In genomic region chr5:150446583-150446982, GRCh38 we compare ENCODE assay signal across 13 cellular contexts. TPM values are rescaled to one million over a fixed set of nuclear protein-coding genes. Genes with fewer than 3 reads are reported as not detected.
DNase-seq lines count a peak whose midpoint lies in the region; ATAC-seq lines count a peak whose summit lies in the region.
"Had no signal": no experiment of that assay in that cellular context is flagged by ENCODE, and none has a peak within 500 bp of the region (broad histone marks: within the 10 kb centered on the region; RNA-seq: fewer than 3 reads in every experiment).

No MANE protein-coding gene starts in this region.

- peaks cover 59% of the 10 kb centered on the region for H3K36me3 ChIP-seq in HUES48 (ENCODE audit: control insufficient read depth, insufficient read depth, low read length)

- no peaks in the 10 kb centered on the region for H3K9me3 Mint-ChIP-seq in activated CD4-positive, alpha-beta T cell treated with anti-CD3 and anti-CD28 coated beads for 36 hours (ENCODE audit: low read depth)
- peaks cover 1% of the 10 kb centered on the region for H3K9me3 Mint-ChIP-seq in activated naive CD8-positive, alpha-beta T cell treated with anti-CD3 and anti-CD28 coated beads for 36 hours
- peaks cover 0 to 1% (median 0%) of the 10 kb centered on the region in 9 donors for H3K9me3 Mint-ChIP-seq in naive thymus-derived CD8-positive, alpha-beta T cell

- H3K4me1 Mint-ChIP-seq in activated CD4-positive, alpha-beta T cell treated with anti-CD3 and anti-CD28 coated beads for 36 hours = peaks cover 35% of the 10 kb centered on the region
- peaks cover 33% of the 10 kb centered on the region for H3K4me1 Mint-ChIP-seq in activated naive CD8-positive, alpha-beta T cell treated with anti-CD3 and anti-CD28 coated beads for 36 hours
- peaks cover 16 to 46% (median 39%) of the 10 kb centered on the region in 4 donors for H3K4me1 Mint-ChIP-seq in naive thymus-derived CD8-positive, alpha-beta T cell

- intact Hi-C loops in activated CD4-positive, alpha-beta T cell treated with anti-CD3 and anti-CD28 coated beads for 36 hours (cut with DNase I, micrococcal nuclease) = loop anchor here in 1 of 2 experiments (5.0 kb wide), 1 partner anchor 336 kb away; no protein-coding TSS in a partner anchor

- peak overlapping the region; percentile 99 for H3K27ac Mint-ChIP-seq in activated CD4-positive, alpha-beta T cell treated with anti-CD3 and anti-CD28 coated beads for 36 hours
- H3K27ac Mint-ChIP-seq in activated naive CD8-positive, alpha-beta T cell treated with anti-CD3 and anti-CD28 coated beads for 36 hours = peak overlapping the region; percentile 99
- peak overlapping the region; percentile 21 to 100 (median 77) for H3K27ac Mint-ChIP-seq in naive thymus-derived CD8-positive, alpha-beta T cell

- peaks cover 9% of the 10 kb centered on the region for H3K4me1 ChIP-seq in HUES48 (ENCODE audit: control insufficient read depth, insufficient read depth, low read length)
- H3K4me1 ChIP-seq: parathyroid adenoma had no signal

- no peaks in the 10 kb centered on the region for H3K27me3 ChIP-seq in HUES48 (ENCODE audit: control insufficient read depth, insufficient read depth, low read length)
- H3K27me3 ChIP-seq: vagina had no signal

- POLR2A ChIA-PET in activated CD4-positive, alpha-beta T cell treated with anti-CD3 and anti-CD28 coated beads for 36 hours (lab: Charles Lee) = interaction anchor here (0.7 kb wide), 1 partner anchor 217 kb away, joined by 3 read pairs; no protein-coding TSS in a partner anchor
- POLR2A ChIA-PET in naive thymus-derived CD8-positive, alpha-beta T cell (lab: Charles Lee) = interaction anchor here (0.8 to 1.0 kb wide), 2 partner anchors 10 to 34 kb away, joined by 3 to 4 read pairs; partner anchors contain the start of gene CD74

- no peak for DNase-seq in activated CD4-positive, alpha-beta T cell treated with anti-CD3 and anti-CD28 coated beads for 36 hours
- DNase-seq in activated CD4-positive, alpha-beta T cell treated with anti-CD3 and anti-CD28 coated beads, Interleukin-2, amount 50 U/mL, for 1 hour = no peak
- DNase-seq in activated naive CD8-positive, alpha-beta T cell treated with anti-CD3 and anti-CD28 coated beads for 36 hours = no peak
- no peak for DNase-seq in naive thymus-derived CD8-positive, alpha-beta T cell
- no peak for DNase-seq in NAMALWA (ENCODE audit: low spot score)
- no peak for DNase-seq in NCI-H526 treated with DMSO at 0.1 percent for 48 hours (lab: John Stamatoyannopoulos, UW)
- DNase-seq: hypothalamus, NCI-H1048, T1000 had no signal

- peaks cover 63% of the 10 kb centered on the region for H3K36me3 Mint-ChIP-seq in activated CD4-positive, alpha-beta T cell treated with anti-CD3 and anti-CD28 coated beads for 36 hours (ENCODE audit: low read depth)
- H3K36me3 Mint-ChIP-seq in activated naive CD8-positive, alpha-beta T cell treated with anti-CD3 and anti-CD28 coated beads for 36 hours = peaks cover 61% of the 10 kb centered on the region
- H3K36me3 Mint-ChIP-seq in naive thymus-derived CD8-positive, alpha-beta T cell = peaks cover 14 to 70% (median 20%) of the 10 kb centered on the region in 3 donors

- CTCF ChIA-PET in activated CD4-positive, alpha-beta T cell treated with anti-CD3 and anti-CD28 coated beads for 36 hours (lab: Charles Lee) = interaction anchor here (1.1 to 2.8 kb wide), 4 partner anchors 8 to 13 kb away, joined by 3 to 8 read pairs (median 4); no protein-coding TSS in a partner anchor

- H3K27me3 Mint-ChIP-seq in activated CD4-positive, alpha-beta T cell treated with anti-CD3 and anti-CD28 coated beads for 36 hours = no peaks in the 10 kb centered on the region
- no peaks in the 10 kb centered on the region for H3K27me3 Mint-ChIP-seq in activated naive CD8-positive, alpha-beta T cell treated with anti-CD3 and anti-CD28 coated beads for 36 hours
- no peaks in the 10 kb centered on the region for H3K27me3 Mint-ChIP-seq in naive thymus-derived CD8-positive, alpha-beta T cell

- no peak for ATAC-seq in activated CD4-positive, alpha-beta T cell treated with anti-CD3 and anti-CD28 coated beads for 36 hours
- ATAC-seq in naive thymus-derived CD8-positive, alpha-beta T cell = no peak
- no peak for ATAC-seq in GM19463 (IDR thresholded peaks at IDR 0.05; ENCODE audit: unreplicated experiment)

- peak overlapping the region; percentile 95 for H3K4me3 Mint-ChIP-seq in activated CD4-positive, alpha-beta T cell treated with anti-CD3 and anti-CD28 coated beads for 36 hours
- peak overlapping the region; percentile 92 for H3K4me3 Mint-ChIP-seq in activated naive CD8-positive, alpha-beta T cell treated with anti-CD3 and anti-CD28 coated beads for 36 hours
- H3K4me3 Mint-ChIP-seq in naive thymus-derived CD8-positive, alpha-beta T cell = peak overlapping the region in 3 of 10 donors; percentile 7 to 57 (median 41)

- peak overlapping the region; percentile 99 for H3K27ac ChIP-seq in HUES48 (ENCODE audit: low read depth, low read length)
- H3K27ac ChIP-seq: parathyroid adenoma, vagina had no signal

- no peak overlapping the region for H3K4me3 ChIP-seq in HUES48 (ENCODE audit: low read depth, low read length)
- H3K4me3 ChIP-seq: vagina had no signal

- no peaks in the 10 kb centered on the region for H3K9me3 ChIP-seq in HUES48 (ENCODE audit: control insufficient read depth, insufficient read depth, low read length)
- H3K9me3 ChIP-seq: vagina had no signal

- no peak overlapping the region for H3K9ac ChIP-seq in HUES48 (ENCODE audit: low read depth, low read length)
- H3K9ac ChIP-seq: parathyroid adenoma had no signal

RNA-seq across cellular contexts. Expression of gene RPS14, which starts 3.0 kb away (rescaled TPM):
- 1,000 to 10,000 TPM; 2,270 to 3,312 TPM for total RNA-seq in activated CD4-positive, alpha-beta T cell treated with anti-CD3 and anti-CD28 coated beads for 36 hours
- total RNA-seq in activated naive CD8-positive, alpha-beta T cell treated with anti-CD3 and anti-CD28 coated beads for 36 hours = 1,000 to 10,000 TPM; 2,978 to 3,004 TPM
- total RNA-seq in naive thymus-derived CD8-positive, alpha-beta T cell = 1,000 to 10,000 TPM; 5,539 to 5,586 TPM
- over 10,000 TPM in 2 of 3 donors, 1,000 to 10,000 TPM in 1; 9,910 to 11,694 (median 11,598) TPM for polyA plus RNA-seq in naive thymus-derived CD8-positive, alpha-beta T cell

RNA-seq across cellular contexts. Expression of gene CD74, which starts 33.9 kb away (rescaled TPM):
- total RNA-seq in activated CD4-positive, alpha-beta T cell treated with anti-CD3 and anti-CD28 coated beads for 36 hours = 100 to 1,000 TPM; 217 to 290 TPM
- 100 to 1,000 TPM; 290 to 294 TPM for total RNA-seq in activated naive CD8-positive, alpha-beta T cell treated with anti-CD3 and anti-CD28 coated beads for 36 hours
- total RNA-seq in naive thymus-derived CD8-positive, alpha-beta T cell = 100 to 1,000 TPM; 288 to 293 TPM
- polyA plus RNA-seq in naive thymus-derived CD8-positive, alpha-beta T cell = 100 to 1,000 TPM; 310 to 415 (median 407) TPM
